8 cellular contexts compared by ENCODE assay signal in genomic region chr14:103384450-103385152, GRCh38. TPM values are rescaled to one million over a fixed set of nuclear protein-coding genes. Genes with fewer than 3 reads are reported as not detected.
A peak's percentile ranks its signal among the peaks of the same experiment; 100 is the strongest.
DNase-seq lines count a peak whose midpoint lies in the region; ATAC-seq and TF ChIP-seq lines count a peak whose summit lies in the region.

No MANE protein-coding gene starts in this region.

- no peaks in the 10 kb centered on the region for H3K27me3 ChIP-seq in GM06990 (replicated peaks; ENCODE audit: control insufficient read depth, insufficient read depth, low read length)

- H3K9me3 Mint-ChIP-seq in activated B cell treated with CpG ODN at 0.5 μM for 24 hours: no peaks in the 10 kb centered on the region
- H3K9me3 Mint-ChIP-seq in stimulated activated effector memory CD8-positive, alpha-beta T cell treated with anti-CD3 and anti-CD28 coated beads, Interleukin-12 subunit alpha, Interleukin-12 subunit beta, amount 100 ng/mL, for 72 hours: no peaks in the 10 kb centered on the region

- POLR2A ChIA-PET in activated B cell treated with CpG ODN at 0.5 μM for 24 hours (lab: Charles Lee): interaction anchor here (1.2 to 1.8 kb wide), 4 partner anchors 40 to 51 kb away, joined by 3 to 28 read pairs (median 6); partner anchors contain the start of gene EIF5

- H3K4me3 Mint-ChIP-seq in activated B cell treated with CpG ODN at 0.5 μM for 24 hours: peak overlapping the region; percentile 97
- H3K4me3 Mint-ChIP-seq in stimulated activated effector memory CD8-positive, alpha-beta T cell treated with anti-CD3 and anti-CD28 coated beads, Interleukin-12 subunit alpha, Interleukin-12 subunit beta, amount 100 ng/mL, for 72 hours: peak overlapping the region; percentile 92

- H3K27me3 Mint-ChIP-seq in activated B cell treated with CpG ODN at 0.5 μM for 24 hours: peaks cover 2% of the 10 kb centered on the region

- TF ChIP-seq CTCF in GM06990 (IDR thresholded peaks at IDR 0.05; ENCODE audit: insufficient read depth, low read length, poor library complexity, severe bottlenecking) (no peak), activated B cell treated with CpG ODN at 0.5 μM for 24 hours (IDR thresholded peaks at IDR 0.05) (no peak)

- CTCF ChIA-PET in activated B cell treated with CpG ODN at 0.5 μM for 24 hours (lab: Charles Lee): interaction anchor here (0.8 kb wide), 1 partner anchor 9 kb away, joined by 3 read pairs; no protein-coding TSS in a partner anchor

- peak overlapping the region; percentile 88 for H3K27ac Mint-ChIP-seq in activated B cell treated with CpG ODN at 0.5 μM for 24 hours
- peak overlapping the region; percentile 94 for H3K27ac Mint-ChIP-seq in stimulated activated effector memory CD8-positive, alpha-beta T cell treated with anti-CD3 and anti-CD28 coated beads, Interleukin-12 subunit alpha, Interleukin-12 subunit beta, amount 100 ng/mL, for 72 hours

- no peaks in the 10 kb centered on the region for H3K36me3 ChIP-seq in GM06990 (ENCODE audit: control insufficient read depth, insufficient read depth, low read length)

- no peak for DNase-seq in GM06990 (ENCODE audit: extremely low read depth, insufficient read length)
- no peak for DNase-seq in activated B cell treated with CpG ODN at 0.5 μM for 24 hours
- DNase-seq in left ventricle myocardium superior: no peak
- DNase-seq in stimulated activated effector memory CD8-positive, alpha-beta T cell treated with anti-CD3 and anti-CD28 coated beads, Interleukin-12 subunit alpha, Interleukin-12 subunit beta, amount 100 ng/mL, for 72 hours (ENCODE audit: low spot score in 2 of 2): peak in 1 of 2 donors; percentile 59
- no peak for DNase-seq in GOT3 (lab: John Stamatoyannopoulos, UW)
- no peak for DNase-seq in ecto neural progenitor cell (ENCODE audit: low spot score)

- peak overlapping the region; percentile 74 for H3K4me3 ChIP-seq in GM06990 (replicated peaks; ENCODE audit: low read depth, low read length)

- intact Hi-C loops in activated B cell treated with CpG ODN at 0.5 μM for 24 hours (cut with micrococcal nuclease) (loop anchor here (1.0 to 5.0 kb wide), 7 partner anchors 50 to 1422 kb away; partner anchors contain the start of genes BAG5, COA8, DYNC1H1 and EIF5), left ventricle myocardium superior (cut with micrococcal nuclease) (no loop called here)

- peaks cover 42% of the 10 kb centered on the region for H3K4me1 Mint-ChIP-seq in activated B cell treated with CpG ODN at 0.5 μM for 24 hours
- peaks cover 41% of the 10 kb centered on the region for H3K4me1 Mint-ChIP-seq in stimulated activated effector memory CD8-positive, alpha-beta T cell treated with anti-CD3 and anti-CD28 coated beads, Interleukin-12 subunit alpha, Interleukin-12 subunit beta, amount 100 ng/mL, for 72 hours

- peaks cover 10% of the 10 kb centered on the region for H3K36me3 Mint-ChIP-seq in activated B cell treated with CpG ODN at 0.5 μM for 24 hours (ENCODE audit: low read depth)
- peaks cover 23% of the 10 kb centered on the region for H3K36me3 Mint-ChIP-seq in stimulated activated effector memory CD8-positive, alpha-beta T cell treated with anti-CD3 and anti-CD28 coated beads, Interleukin-12 subunit alpha, Interleukin-12 subunit beta, amount 100 ng/mL, for 72 hours

- ATAC-seq in HG02759 (IDR thresholded peaks at IDR 0.05; ENCODE audit: unreplicated experiment) (peak; percentile 10), activated B cell treated with CpG ODN at 0.5 μM for 24 hours (ENCODE audit: low read depth) (no peak), left ventricle myocardium superior (peak; percentile 19), GM21360 (IDR thresholded peaks at IDR 0.05; ENCODE audit: unreplicated experiment) (no peak)
- ATAC-seq in stimulated activated effector memory CD8-positive, alpha-beta T cell treated with anti-CD3 and anti-CD28 coated beads, Interleukin-12 subunit alpha, Interleukin-12 subunit beta, amount 100 ng/mL, for 72 hours: no peak

RNA-seq across cellular contexts. Expression of gene MARK3, which starts 0.6 kb away (rescaled TPM):
- total RNA-seq in activated B cell treated with CpG ODN at 0.5 μM for 24 hours (97.1 and 110 TPM in 2 replicates), left ventricle myocardium superior (127 TPM)

RNA-seq across cellular contexts. Expression of gene EIF5, which starts 50.6 kb away (rescaled TPM):
- 234 and 274 TPM in 2 replicates for total RNA-seq in activated B cell treated with CpG ODN at 0.5 μM for 24 hours
- 240 TPM for total RNA-seq in left ventricle myocardium superior

Comparison
In these comparisons a context has a peak if more than half of its experiments do, and no peak if none do; other contexts are left out.
1. ATAC-seq: peak in HG02759 (single experiment) and left ventricle myocardium superior (single experiment); none in activated B cell treated with CpG ODN at 0.5 μM for 24 hours (single experiment), stimulated activated effector memory CD8-positive, alpha-beta T cell treated with anti-CD3 and anti-CD28 coated beads, Interleukin-12 subunit alpha, Interleukin-12 subunit beta, amount 100 ng/mL, for 72 hours (single experiment) and GM21360 (single experiment).